1 cellular context compared by ENCODE assay signal in genomic region chr2:88350641-88351601, GRCh38.
TF ChIP-seq lines count a peak whose summit lies in the region.

No MANE protein-coding gene starts in this region.

TF ChIP-seq in K562, 482 proteins besides CTCF, POLR2A, EP300 and RAD21 (continued from another document and continues in another):
- TF ChIP-seq ZBTB33 (CRISPR knock-in tag; IDR thresholded peaks at IDR 0.05) (peak; percentile 86), COPS2 (conservative IDR thresholded peaks at IDR 0.05) (no peak), ZNF124 (CRISPR knock-in tag; IDR thresholded peaks at IDR 0.05) (no peak), POLR3A (IDR thresholded peaks at IDR 0.05; ENCODE audit: borderline replicate concordance, extremely low read depth, insufficient read depth, insufficient read length) (no peak), NFE2L1 (tag; IDR thresholded peaks at IDR 0.05; ENCODE audit: borderline replicate concordance, low read depth) (no peak), CREM (IDR thresholded peaks at IDR 0.05; ENCODE audit: low read depth) (0 out of 2 replicates have a peak, but pooled peaks have one; percentile 31), MXI1 (IDR thresholded peaks at IDR 0.05; ENCODE audit: low read depth, low read length) (no peak), L3MBTL2 (IDR thresholded peaks at IDR 0.05) (0 out of 2 replicates have a peak, but pooled peaks have one; percentile 19), RBBP5 (IDR thresholded peaks at IDR 0.05; ENCODE audit: borderline replicate concordance, insufficient read depth, low read length, poor library complexity, severe bottlenecking) (no peak), PKNOX1 (IDR thresholded peaks at IDR 0.05) (no peak), SLC30A9 (CRISPR knock-in tag; IDR thresholded peaks at IDR 0.05) (no peak), E2F6 (IDR thresholded peaks at IDR 0.05; ENCODE audit: borderline replicate concordance in 1 of 2, extremely low read depth in 1 of 2, insufficient read depth in 1 of 2, insufficient read length in 1 of 2, low read depth in 1 of 2, low read length in 1 of 2, poor library complexity in 1 of 2, severe bottlenecking in 1 of 2) (peak in 1 of 2 experiments; percentile 60), ILK (tag; IDR thresholded peaks at IDR 0.05; ENCODE audit: borderline replicate concordance, low read depth) (no peak), SOX6 (IDR thresholded peaks at IDR 0.05) (no peak), U2AF1 (optimal IDR thresholded peaks at IDR 0.05; ENCODE audit: low read depth, low read length) (no peak), SMARCB1 (IDR thresholded peaks at IDR 0.05; ENCODE audit: insufficient read length, low read depth) (no peak), CTCFL (IDR thresholded peaks at IDR 0.05; ENCODE audit: borderline replicate concordance, insufficient read depth, low read depth, low read length, poor library complexity, severe bottlenecking) (peak; percentile 52), ZNF140 (CRISPR knock-in tag; IDR thresholded peaks at IDR 0.05) (no peak), JUN (IDR thresholded peaks at IDR 0.05; ENCODE audit: borderline replicate concordance, low read depth, low read length) (no peak), JUN (CRISPR knock-in tag; IDR thresholded peaks at IDR 0.05; ENCODE audit: borderline replicate concordance) (no peak), TRIM24 (IDR thresholded peaks at IDR 0.05) (no peak), WHSC1 (IDR thresholded peaks at IDR 0.05; ENCODE audit: low read length) (no peak), SMAD1 (IDR thresholded peaks at IDR 0.05; ENCODE audit: low read depth, low read length, partially characterized antibody) (no peak), POLR2B (IDR thresholded peaks at IDR 0.05; ENCODE audit: low read depth, partially characterized antibody) (no peak), TFAP4 (CRISPR knock-in tag; IDR thresholded peaks at IDR 0.05; ENCODE audit: borderline replicate concordance) (peak; percentile 15; the same call in 1 of the 2 replicates), EHMT2 (IDR thresholded peaks at IDR 0.05) (no peak), RBM22 (IDR thresholded peaks at IDR 0.05; ENCODE audit: low read depth, low read length, poor library complexity, severe bottlenecking) (no peak), HOMEZ (CRISPR knock-in tag; IDR thresholded peaks at IDR 0.05) (no peak), GATAD2B (IDR thresholded peaks at IDR 0.05; ENCODE audit: borderline replicate concordance) (no peak), GMEB1 (CRISPR knock-in tag; IDR thresholded peaks at IDR 0.05) (no peak), ZNF324 (CRISPR knock-in tag; IDR thresholded peaks at IDR 0.05) (no peak), ZBTB17 (CRISPR knock-in tag; IDR thresholded peaks at IDR 0.05) (no peak), SMC3 (conservative IDR thresholded peaks at IDR 0.05; ENCODE audit: insufficient read depth, low read depth, low read length) (peak; percentile 33; the same call in 1 of the 2 replicates), ZNF57 (CRISPR knock-in tag; IDR thresholded peaks at IDR 0.05) (no peak), ZBTB11 (CRISPR knock-in tag; IDR thresholded peaks at IDR 0.05) (no peak), ZNF133 (CRISPR knock-in tag; IDR thresholded peaks at IDR 0.05) (no peak), ZC3H8 (IDR thresholded peaks at IDR 0.05) (no peak), ZNF12 (CRISPR knock-in tag; IDR thresholded peaks at IDR 0.05) (no peak), SMAD4 (CRISPR knock-in tag; conservative IDR thresholded peaks at IDR 0.05) (peak; percentile 38), KLF13 (tag; IDR thresholded peaks at IDR 0.05; ENCODE audit: borderline replicate concordance, low read depth) (no peak), ARHGAP35 (IDR thresholded peaks at IDR 0.05; ENCODE audit: partially characterized antibody) (no peak), HMGXB4 (CRISPR knock-in tag; IDR thresholded peaks at IDR 0.05) (no peak), ZNF217 (CRISPR knock-in tag; IDR thresholded peaks at IDR 0.05) (no peak), TCF15 (CRISPR knock-in tag; IDR thresholded peaks at IDR 0.05) (no peak), ELF2 (CRISPR knock-in tag; IDR thresholded peaks at IDR 0.05) (no peak), FOXP4 (CRISPR knock-in tag; IDR thresholded peaks at IDR 0.05; ENCODE audit: borderline replicate concordance) (no peak), STAG1 (CRISPR knock-in tag; IDR thresholded peaks at IDR 0.05; ENCODE audit: borderline replicate concordance) (no peak), CREB1 (IDR thresholded peaks at IDR 0.05) (0 out of 2 replicates have a peak, but pooled peaks have one; percentile 17), CREB1 (CRISPR knock-in tag; IDR thresholded peaks at IDR 0.05) (no peak), TCF3 (CRISPR knock-in tag; IDR thresholded peaks at IDR 0.05) (no peak), NONO (IDR thresholded peaks at IDR 0.05; ENCODE audit: low read depth in 2 of 2, low read length in 1 of 2) (no peak), ZBED1 (IDR thresholded peaks at IDR 0.05) (no peak)
